In genomic region chr17:72903522-72903921, GRCh38 we compare ENCODE assay signal across 1 cellular context.
TF ChIP-seq lines count a peak whose summit lies in the region.

No MANE protein-coding gene starts in this region.

TF ChIP-seq in SK-N-SH, 30 proteins besides CTCF, POLR2A, EP300 and RAD21 (continued from another document):
- no peak for TF ChIP-seq REST (IDR thresholded peaks at IDR 0.05; ENCODE audit: low read depth, low read length)
